Comparison of ENCODE assay signal across 18 cellular contexts in genomic region chr12:27180862-27181261, GRCh38.
DNase-seq lines count a peak whose midpoint lies in the region; ATAC-seq and FAIRE-seq lines count a peak whose summit lies in the region.
"Had no signal": no experiment of that assay in that cellular context is flagged by ENCODE, and none has a peak within 500 bp of the region (broad histone marks: within the 10 kb centered on the region; RNA-seq: fewer than 3 reads in every experiment).

No MANE protein-coding gene starts in this region.

- DNase-seq in GM19239 (ENCODE audit: insufficient read length, low spot score): no peak
- peak; percentile 57 for DNase-seq in amniotic epithelial cell (ENCODE audit: low read depth)
- DNase-seq in naive thymus-derived CD4-positive, alpha-beta T cell: no peak
- no peak for DNase-seq in stimulated activated CD4-positive, alpha-beta T cell treated with anti-CD3 and anti-CD28 coated beads, Interleukin-4, amount 100 ng/mL, for 1 hour
- DNase-seq in activated CD8-positive, alpha-beta T cell treated with anti-CD3 and anti-CD28 coated beads, Interleukin-2, amount 10 ng/mL, durations not matched to agents 7 days and 5 days: no peak
- no peak for DNase-seq in SIG-M5 (lab: John Stamatoyannopoulos, UW)
- DNase-seq: activated CD4-positive, CD25-positive, alpha-beta regulatory T cell treated with anti-CD3 and anti-CD28 coated beads, Interleukin-2, amount 50 U/mL, for 72 hours; activated CD8-positive, alpha-beta memory T cell treated with anti-CD3 and anti-CD28 coated beads, Interleukin-2, amount 50 U/mL, for 48 hours; activated naive CD4-positive, alpha-beta T cell treated with anti-CD3 and anti-CD28 coated beads for 36 hours; DMS53; NCI-H2081 treated with DMSO at 0.1 percent for 48 hours; NCI-H748 treated with DMSO at 0.1 percent for 48 hours; RPMI8226; T-helper 17 cell had no signal

- no peaks in the 10 kb centered on the region for H3K27me3 ChIP-seq in BLaER1 treated with 17β-estradiol and CSF1 and Interleukin-3, amounts not matched to agents 10 nM and 100 nM
- H3K27me3 ChIP-seq in naive thymus-derived CD4-positive, alpha-beta T cell (ENCODE audit: control insufficient read depth in 2 of 2, insufficient read depth in 2 of 2, low read length in 2 of 2): no peaks in the 10 kb centered on the region
- H3K27me3 ChIP-seq: neural progenitor cell had no signal

- peaks cover 0 to 7% (median 0%) of the 10 kb centered on the region in 5 donors for H3K27me3 Mint-ChIP-seq in naive thymus-derived CD4-positive, alpha-beta T cell
- no peaks in the 10 kb centered on the region for H3K27me3 Mint-ChIP-seq in activated CD8-positive, alpha-beta T cell treated with anti-CD3 and anti-CD28 coated beads, Interleukin-2, amount 10 ng/mL, durations not matched to agents 7 days and 5 days (ENCODE audit: low read depth)
- H3K27me3 Mint-ChIP-seq: B cell had no signal

- peaks cover 6 to 38% (median 7%) of the 10 kb centered on the region in 7 donors for H3K4me1 Mint-ChIP-seq in naive thymus-derived CD4-positive, alpha-beta T cell
- peaks cover 31% of the 10 kb centered on the region for H3K4me1 Mint-ChIP-seq in activated CD8-positive, alpha-beta T cell treated with anti-CD3 and anti-CD28 coated beads, Interleukin-2, amount 10 ng/mL, durations not matched to agents 7 days and 5 days (ENCODE audit: low read depth)

- H3K4me3 Mint-ChIP-seq in naive thymus-derived CD4-positive, alpha-beta T cell: no peak overlapping the region
- no peak overlapping the region for H3K4me3 Mint-ChIP-seq in activated CD8-positive, alpha-beta T cell treated with anti-CD3 and anti-CD28 coated beads, Interleukin-2, amount 10 ng/mL, durations not matched to agents 7 days and 5 days
- H3K4me3 Mint-ChIP-seq: activated naive CD4-positive, alpha-beta T cell treated with anti-CD3 and anti-CD28 coated beads for 36 hours; B cell; neural progenitor cell; T-helper 17 cell had no signal

- no peaks in the 10 kb centered on the region for H3K36me3 ChIP-seq in BLaER1 treated with 17β-estradiol and CSF1 and Interleukin-3, amounts not matched to agents 10 nM and 100 nM
- H3K36me3 ChIP-seq in naive thymus-derived CD4-positive, alpha-beta T cell (ENCODE audit: control insufficient read depth in 2 of 3, insufficient read depth in 3 of 3, low read length in 3 of 3): no peaks in the 10 kb centered on the region
- H3K36me3 ChIP-seq: neural progenitor cell had no signal

- no peaks in the 10 kb centered on the region for H4K20me1 ChIP-seq in BLaER1 treated with 17β-estradiol and CSF1 and Interleukin-3, amounts not matched to agents 10 nM and 100 nM

- H3K9me3 Mint-ChIP-seq in naive thymus-derived CD4-positive, alpha-beta T cell: no peaks in the 10 kb centered on the region
- H3K9me3 Mint-ChIP-seq in activated CD8-positive, alpha-beta T cell treated with anti-CD3 and anti-CD28 coated beads, Interleukin-2, amount 10 ng/mL, durations not matched to agents 7 days and 5 days (ENCODE audit: insufficient read depth): no peaks in the 10 kb centered on the region
- H3K9me3 Mint-ChIP-seq: activated naive CD4-positive, alpha-beta T cell treated with anti-CD3 and anti-CD28 coated beads for 36 hours; neural progenitor cell had no signal

- H3K4me2 ChIP-seq in BLaER1 treated with 17β-estradiol and CSF1 and Interleukin-3, amounts not matched to agents 10 nM and 100 nM: peak overlapping the region in 7 of 11 experiments; percentile 9 to 82 (median 56); a peak in 9 of 22 replicates
- H3K4me2 ChIP-seq: neural progenitor cell had no signal

- no peak overlapping the region for H3K4me3 ChIP-seq in BLaER1 treated with 17β-estradiol and CSF1 and Interleukin-3, amounts not matched to agents 10 nM and 100 nM
- no peak overlapping the region for H3K4me3 ChIP-seq in naive thymus-derived CD4-positive, alpha-beta T cell (ENCODE audit: low read length)
- H3K4me3 ChIP-seq: neural progenitor cell had no signal

- no peaks in the 10 kb centered on the region for H3K36me3 Mint-ChIP-seq in naive thymus-derived CD4-positive, alpha-beta T cell
- H3K36me3 Mint-ChIP-seq in activated CD8-positive, alpha-beta T cell treated with anti-CD3 and anti-CD28 coated beads, Interleukin-2, amount 10 ng/mL, durations not matched to agents 7 days and 5 days (ENCODE audit: low read depth): no peaks in the 10 kb centered on the region
- H3K36me3 Mint-ChIP-seq: neural progenitor cell had no signal

- peaks cover 7 to 66% (median 18%) of the 10 kb centered on the region in 10 experiments; a peak in 19 of 20 replicates for H3K4me1 ChIP-seq in BLaER1 treated with 17β-estradiol and CSF1 and Interleukin-3, amounts not matched to agents 10 nM and 100 nM
- H3K4me1 ChIP-seq in naive thymus-derived CD4-positive, alpha-beta T cell (ENCODE audit: control insufficient read depth in 2 of 2, insufficient read depth in 2 of 2, low read length in 2 of 2): peaks cover 0 to 6% of the 10 kb centered on the region in 2 donors
- H3K4me1 ChIP-seq: neural progenitor cell had no signal

- peak; percentile 20 for ATAC-seq in naive thymus-derived CD4-positive, alpha-beta T cell
- ATAC-seq in activated CD8-positive, alpha-beta T cell treated with anti-CD3 and anti-CD28 coated beads, Interleukin-2, amount 10 ng/mL, durations not matched to agents 7 days and 5 days: no peak
- ATAC-seq: T-helper 17 cell had no signal

- no peak overlapping the region; a peak in 1 of 22 replicates for H3K9ac ChIP-seq in BLaER1 treated with 17β-estradiol and CSF1 and Interleukin-3, amounts not matched to agents 10 nM and 100 nM
- H3K9ac ChIP-seq: neural progenitor cell had no signal

- peak overlapping the region in 4 of 11 experiments; percentile 7 to 74 (median 70); a peak in 5 of 22 replicates for H3K27ac ChIP-seq in BLaER1 treated with 17β-estradiol and CSF1 and Interleukin-3, amounts not matched to agents 10 nM and 100 nM
- H3K27ac ChIP-seq in naive thymus-derived CD4-positive, alpha-beta T cell (ENCODE audit: low read depth, low read length): no peak overlapping the region
- H3K27ac ChIP-seq: neural progenitor cell had no signal

- intact Hi-C loops in naive thymus-derived CD4-positive, alpha-beta T cell (cut with micrococcal nuclease): no loop called here

- no peaks in the 10 kb centered on the region for H3K9me3 ChIP-seq in BLaER1 treated with 17β-estradiol and CSF1 and Interleukin-3, amounts not matched to agents 10 nM and 100 nM (replicated peaks in 1 of 11)
- H3K9me3 ChIP-seq in naive thymus-derived CD4-positive, alpha-beta T cell (ENCODE audit: control insufficient read depth in 2 of 3, low read length in 3 of 3): no peaks in the 10 kb centered on the region

- CTCF ChIA-PET in naive thymus-derived CD4-positive, alpha-beta T cell (lab: Charles Lee): interaction anchor here (0.7 kb wide), 1 partner anchor 814 kb away, joined by 4 read pairs; no protein-coding TSS in a partner anchor
- CTCF ChIA-PET in activated CD8-positive, alpha-beta T cell treated with anti-CD3 and anti-CD28 coated beads, Interleukin-2, amount 10 ng/mL, durations not matched to agents 7 days and 5 days (lab: Charles Lee): interaction anchor here (0.6 to 2.4 kb wide), 4 partner anchors 10 to 48 kb away, joined by 3 to 10 read pairs (median 4); no protein-coding TSS in a partner anchor

- FAIRE-seq in GM19239 (lab: Jason Lieb, UNC): peak; percentile 71
- FAIRE-seq: bronchial epithelial cell had no signal

- H3K27ac Mint-ChIP-seq in naive thymus-derived CD4-positive, alpha-beta T cell: no peak overlapping the region
- H3K27ac Mint-ChIP-seq in activated CD8-positive, alpha-beta T cell treated with anti-CD3 and anti-CD28 coated beads, Interleukin-2, amount 10 ng/mL, durations not matched to agents 7 days and 5 days: no peak overlapping the region
- H3K27ac Mint-ChIP-seq: B cell, neural progenitor cell, T-helper 17 cell had no signal

- POLR2A ChIA-PET in naive thymus-derived CD4-positive, alpha-beta T cell (lab: Charles Lee): no interaction called here
- POLR2A ChIA-PET in activated CD8-positive, alpha-beta T cell treated with anti-CD3 and anti-CD28 coated beads, Interleukin-2, amount 10 ng/mL, durations not matched to agents 7 days and 5 days (lab: Charles Lee): no interaction called here
